ENCODE assay signal across 16 cellular contexts in genomic region chr13:74794147-74794546, GRCh38.
"Had no signal": no experiment of that assay in that cellular context is flagged by ENCODE, and none has a peak within 500 bp of the region (broad histone marks: within the 10 kb centered on the region; RNA-seq: fewer than 3 reads in every experiment).

No MANE protein-coding gene starts in this region.

- DNase-seq: activated CD4-positive, alpha-beta T cell treated with anti-CD3 and anti-CD28 coated beads for 1 hour; activated CD4-positive, alpha-beta T cell treated with anti-CD3 and anti-CD28 coated beads, Interleukin-2, amount 50 U/mL, for 4 hours; activated naive CD4-positive, alpha-beta T cell treated with anti-CD3 and anti-CD28 coated beads for 36 hours; activated naive CD8-positive, alpha-beta T cell treated with anti-CD3 and anti-CD28 coated beads, Interleukin-2, amount 50 U/mL, for 24 hours; activated T-cell treated with anti-CD3 and anti-CD28 coated beads for 4 hours; left colon; midbrain; naive B cell; ovary; spleen; stomach; testis; upper lobe of left lung had no signal

- H3K36me3 Mint-ChIP-seq: naive B cell had no signal

- H3K9me3 Mint-ChIP-seq: activated naive CD4-positive, alpha-beta T cell treated with anti-CD3 and anti-CD28 coated beads for 36 hours; activated T-helper 2 cell treated with anti-CD3 and anti-CD28 coated beads, Interferon-gamma antibody, Interleukin-2, Interleukin-4, amounts not matched to agents 10 μg/mL and 5 μg/mL and 100 μg/mL, durations not matched to agents 14 hours and 24 hours and 36 hours had no signal

- H3K4me1 Mint-ChIP-seq: activated naive CD8-positive, alpha-beta T cell treated with anti-CD3 and anti-CD28 coated beads, Interleukin-2, amount 50 U/mL, for 24 hours; naive B cell had no signal

- ATAC-seq: activated naive CD8-positive, alpha-beta T cell treated with anti-CD3 and anti-CD28 coated beads, Interleukin-2, amount 50 U/mL, for 24 hours; left colon; sciatic nerve had no signal

- H3K36me3 ChIP-seq: ovary, spleen, stomach, upper lobe of left lung had no signal

- H3K4me1 ChIP-seq: spleen, stomach, upper lobe of left lung had no signal

- H3K27me3 ChIP-seq: ovary, stomach, testis, upper lobe of left lung had no signal

- H3K9me3 ChIP-seq: ovary, testis, upper lobe of left lung had no signal

- H3K4me3 ChIP-seq: lung, ovary, spleen, stomach, testis, upper lobe of left lung had no signal

- H3K27ac Mint-ChIP-seq: activated naive CD4-positive, alpha-beta T cell treated with anti-CD3 and anti-CD28 coated beads for 36 hours; activated naive CD8-positive, alpha-beta T cell treated with anti-CD3 and anti-CD28 coated beads, Interleukin-2, amount 50 U/mL, for 24 hours; activated T-helper 2 cell treated with anti-CD3 and anti-CD28 coated beads, Interferon-gamma antibody, Interleukin-2, Interleukin-4, amounts not matched to agents 10 μg/mL and 5 μg/mL and 100 μg/mL, durations not matched to agents 14 hours and 24 hours and 36 hours; naive B cell had no signal

- H3K27ac ChIP-seq: ovary, spleen, stomach, upper lobe of left lung had no signal

- H3K4me3 Mint-ChIP-seq: activated naive CD4-positive, alpha-beta T cell treated with anti-CD3 and anti-CD28 coated beads for 36 hours; activated naive CD8-positive, alpha-beta T cell treated with anti-CD3 and anti-CD28 coated beads, Interleukin-2, amount 50 U/mL, for 24 hours; naive B cell had no signal
